In the genomic region with DNA sequence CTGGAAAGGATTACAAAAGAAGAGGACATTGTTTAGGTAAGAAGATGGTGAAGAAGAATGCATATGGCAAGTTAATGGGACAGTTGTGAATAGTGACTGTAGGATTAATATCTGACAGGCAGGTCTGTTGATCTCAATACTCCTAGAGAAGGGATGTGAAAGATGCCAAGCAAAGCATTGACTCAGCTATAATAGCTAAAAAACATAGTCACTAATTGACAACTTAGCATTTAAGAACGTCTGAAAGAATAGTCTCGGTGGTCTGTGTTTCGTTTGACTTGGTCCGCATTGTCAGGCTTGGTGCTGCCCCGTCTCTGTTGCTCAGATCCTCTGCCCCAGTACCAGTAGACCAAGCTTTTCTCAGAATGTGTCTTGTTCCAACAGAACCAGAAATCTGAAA, we compare ENCODE assay signal across 24 cellular contexts.
DNase-seq lines count a peak whose midpoint lies in the region; ATAC-seq, FAIRE-seq and TF ChIP-seq lines count a peak whose summit lies in the region.
"Had no signal": no experiment of that assay in that cellular context is flagged by ENCODE, and none has a peak within 500 bp of the region (broad histone marks: within the 10 kb centered on the region; RNA-seq: fewer than 3 reads in every experiment).

No MANE protein-coding gene starts in this region.

- FAIRE-seq in HTR-8/SVneo (lab: Jason Lieb, UNC), result peak; percentile 55
- FAIRE-seq: A204.1, D721Med, GM12878, GM19239 had no signal

- H3K27me3 Mint-ChIP-seq in activated T-helper 1 cell treated with anti-CD3 and anti-CD28 coated beads, Interleukin-12 subunit alpha, Interleukin-12 subunit beta, Interleukin-2, Interleukin-4 antibody, amounts not matched to agents 30 ng/mL and 10 ng/mL and 1 ng/mL, durations not matched to agents 14 hours and 24 hours and 36 hours (ENCODE audit: insufficient read depth), result no peaks in the 10 kb centered on the region
- no peaks in the 10 kb centered on the region for H3K27me3 Mint-ChIP-seq in memory B cell
- H3K27me3 Mint-ChIP-seq in natural killer cell treated with Interleukin-12 subunit alpha and Interleukin-12 subunit beta and Interleukin-15 and Interleukin-18, amount 100 ng/mL, for 72 hours, result no peaks in the 10 kb centered on the region
- H3K27me3 Mint-ChIP-seq: B cell; CD4-positive, alpha-beta T cell had no signal

- peak overlapping the region; percentile 26 for H3K27ac Mint-ChIP-seq in activated T-helper 1 cell treated with anti-CD3 and anti-CD28 coated beads, Interleukin-12 subunit alpha, Interleukin-12 subunit beta, Interleukin-2, Interleukin-4 antibody, amounts not matched to agents 30 ng/mL and 10 ng/mL and 1 ng/mL, durations not matched to agents 14 hours and 24 hours and 36 hours
- peak overlapping the region; percentile 17 for H3K27ac Mint-ChIP-seq in memory B cell
- H3K27ac Mint-ChIP-seq in natural killer cell treated with Interleukin-12 subunit alpha and Interleukin-12 subunit beta and Interleukin-15 and Interleukin-18, amount 100 ng/mL, for 72 hours, result no peak overlapping the region
- H3K27ac Mint-ChIP-seq: B cell; CD4-positive, alpha-beta T cell; CD8-positive, alpha-beta T cell had no signal

- H3K4me3 ChIP-seq in A673 (ENCODE audit: low read depth, low read length, poor library complexity, severe bottlenecking), result no peak overlapping the region
- H3K4me3 ChIP-seq: BLaER1 treated with 17β-estradiol and CSF1 and Interleukin-3, amounts not matched to agents 10 nM and 100 nM; GM12878 had no signal

- DNase-seq in HTR-8/SVneo (ENCODE audit: insufficient read length, low spot score) (no peak), memory B cell (ENCODE audit: low spot score in 2 of 2) (no peak), A673 (ENCODE audit: low spot score) (no peak)
- no peak for DNase-seq in activated T-helper 1 cell treated with anti-CD3 and anti-CD28 coated beads, Interleukin-12 subunit alpha, Interleukin-12 subunit beta, Interleukin-2, Interleukin-4 antibody, amounts not matched to agents 30 ng/mL and 10 ng/mL and 1 ng/mL, durations not matched to agents 14 hours and 24 hours and 36 hours (ENCODE audit: low spot score)
- no peak for DNase-seq in natural killer cell treated with Interleukin-12 subunit alpha and Interleukin-12 subunit beta and Interleukin-15 and Interleukin-18, amount 100 ng/mL, for 72 hours (ENCODE audit: low spot score)
- DNase-seq in activated CD4-positive, alpha-beta T cell treated with anti-CD3 and anti-CD28 coated beads for 48 hours, result no peak
- no peak for DNase-seq in stimulated activated CD4-positive, alpha-beta T cell treated with anti-CD3 and anti-CD28 coated beads, Interleukin-2, amount 100 ng/mL, for 24 hours
- DNase-seq: 8988T; AML-193; Caco-2; Calu3; CD4-positive, alpha-beta T cell; CD8-positive, alpha-beta T cell; DND-41; EL; GDM1 had no signal

- no TSS peak for BruUV-seq in A673 (replicated peaks; lab: Mats Ljungman, UMichigan)

- no peaks in the 10 kb centered on the region for H3K4me1 ChIP-seq in A673 (ENCODE audit: insufficient read depth, low read length, poor library complexity, severe bottlenecking)
- H3K4me1 ChIP-seq: Caco-2 had no signal

- peaks cover 21% of the 10 kb centered on the region for H3K36me3 Mint-ChIP-seq in activated T-helper 1 cell treated with anti-CD3 and anti-CD28 coated beads, Interleukin-12 subunit alpha, Interleukin-12 subunit beta, Interleukin-2, Interleukin-4 antibody, amounts not matched to agents 30 ng/mL and 10 ng/mL and 1 ng/mL, durations not matched to agents 14 hours and 24 hours and 36 hours (ENCODE audit: low read depth)
- peaks cover 4% of the 10 kb centered on the region for H3K36me3 Mint-ChIP-seq in memory B cell
- H3K36me3 Mint-ChIP-seq in natural killer cell treated with Interleukin-12 subunit alpha and Interleukin-12 subunit beta and Interleukin-15 and Interleukin-18, amount 100 ng/mL, for 72 hours, result no peaks in the 10 kb centered on the region

- no peak for ATAC-seq in SK-N-SH treated with all-trans-retinoic acid at 6 μM for 48 hours
- ATAC-seq in memory B cell (ENCODE audit: low read depth), result no peak
- ATAC-seq in natural killer cell treated with Interleukin-12 subunit alpha and Interleukin-12 subunit beta and Interleukin-15 and Interleukin-18, amount 100 ng/mL, for 72 hours, result no peak
- ATAC-seq: CD8-positive, alpha-beta T cell; GM12878 had no signal

- H3K36me3 ChIP-seq in A673 (ENCODE audit: insufficient read depth, low read length, poor library complexity, severe bottlenecking), result no peaks in the 10 kb centered on the region

- H3K4me3 Mint-ChIP-seq in activated T-helper 1 cell treated with anti-CD3 and anti-CD28 coated beads, Interleukin-12 subunit alpha, Interleukin-12 subunit beta, Interleukin-2, Interleukin-4 antibody, amounts not matched to agents 30 ng/mL and 10 ng/mL and 1 ng/mL, durations not matched to agents 14 hours and 24 hours and 36 hours, result no peak overlapping the region
- no peak overlapping the region for H3K4me3 Mint-ChIP-seq in memory B cell
- H3K4me3 Mint-ChIP-seq in natural killer cell treated with Interleukin-12 subunit alpha and Interleukin-12 subunit beta and Interleukin-15 and Interleukin-18, amount 100 ng/mL, for 72 hours, result no peak overlapping the region
- H3K4me3 Mint-ChIP-seq: B cell; CD4-positive, alpha-beta T cell; CD8-positive, alpha-beta T cell had no signal

- H3K9me3 Mint-ChIP-seq in activated T-helper 1 cell treated with anti-CD3 and anti-CD28 coated beads, Interleukin-12 subunit alpha, Interleukin-12 subunit beta, Interleukin-2, Interleukin-4 antibody, amounts not matched to agents 30 ng/mL and 10 ng/mL and 1 ng/mL, durations not matched to agents 14 hours and 24 hours and 36 hours, result no peaks in the 10 kb centered on the region
- H3K9me3 Mint-ChIP-seq in memory B cell, result no peaks in the 10 kb centered on the region
- H3K9me3 Mint-ChIP-seq in natural killer cell treated with Interleukin-12 subunit alpha and Interleukin-12 subunit beta and Interleukin-15 and Interleukin-18, amount 100 ng/mL, for 72 hours, result no peaks in the 10 kb centered on the region
- H3K9me3 Mint-ChIP-seq: CD4-positive, alpha-beta T cell; CD8-positive, alpha-beta T cell had no signal

- no peaks in the 10 kb centered on the region for H3K27me3 ChIP-seq in A673 (replicated peaks; ENCODE audit: insufficient read depth, low read depth, low read length, poor library complexity)
- H3K27me3 ChIP-seq: BLaER1 treated with 17β-estradiol and CSF1 and Interleukin-3, amounts not matched to agents 10 nM and 100 nM had no signal

- POLR2A ChIA-PET in A673 (lab: Charles Lee; ENCODE audit: low non-redundant PET), result no interaction called here

- H3K9me3 ChIP-seq in A673 (ENCODE audit: low read depth, low read length, poor library complexity, severe bottlenecking), result no peaks in the 10 kb centered on the region
- H3K9me3 ChIP-seq: BLaER1 treated with 17β-estradiol and CSF1 and Interleukin-3, amounts not matched to agents 10 nM and 100 nM; Caco-2 had no signal

- H3K4me1 Mint-ChIP-seq in activated T-helper 1 cell treated with anti-CD3 and anti-CD28 coated beads, Interleukin-12 subunit alpha, Interleukin-12 subunit beta, Interleukin-2, Interleukin-4 antibody, amounts not matched to agents 30 ng/mL and 10 ng/mL and 1 ng/mL, durations not matched to agents 14 hours and 24 hours and 36 hours (ENCODE audit: low read depth), result peaks cover 52% of the 10 kb centered on the region
- H3K4me1 Mint-ChIP-seq in memory B cell, result peaks cover 29% of the 10 kb centered on the region
- peaks cover 13 to 20% of the 10 kb centered on the region in 2 donors for H3K4me1 Mint-ChIP-seq in natural killer cell treated with Interleukin-12 subunit alpha and Interleukin-12 subunit beta and Interleukin-15 and Interleukin-18, amount 100 ng/mL, for 72 hours (ENCODE audit: low read depth in 2 of 2)

- H3K27ac ChIP-seq in A673 (ENCODE audit: low read depth, low read length, poor library complexity, severe bottlenecking), result no peak overlapping the region
- H3K27ac ChIP-seq: BLaER1 treated with 17β-estradiol and CSF1 and Interleukin-3, amounts not matched to agents 10 nM and 100 nM; C4-2B had no signal

- intact Hi-C loops in activated T-helper 1 cell treated with anti-CD3 and anti-CD28 coated beads, Interleukin-12 subunit alpha, Interleukin-12 subunit beta, Interleukin-2, Interleukin-4 antibody, amounts not matched to agents 30 ng/mL and 10 ng/mL and 1 ng/mL, durations not matched to agents 14 hours and 24 hours and 36 hours (cut with micrococcal nuclease), result no loop called here
- intact Hi-C loops in A673 (cut with micrococcal nuclease; ENCODE audit: unreplicated experiment), result no loop called here

- TF ChIP-seq CTCF in A673 (conservative IDR thresholded peaks at IDR 0.05; ENCODE audit: low read depth, low read length), result no peak

- CTCF ChIA-PET in A673 (lab: Charles Lee), result interaction anchor here (0.5 kb wide), 1 partner anchor 259 kb away, joined by 3 read pairs; no protein-coding TSS in a partner anchor

TF ChIP-seq in SK-N-SH treated with all-trans-retinoic acid at 6 μM for 48 hours, 23 proteins besides CTCF, POLR2A, EP300 and RAD21:
- TF ChIP-seq, protein P1, sequence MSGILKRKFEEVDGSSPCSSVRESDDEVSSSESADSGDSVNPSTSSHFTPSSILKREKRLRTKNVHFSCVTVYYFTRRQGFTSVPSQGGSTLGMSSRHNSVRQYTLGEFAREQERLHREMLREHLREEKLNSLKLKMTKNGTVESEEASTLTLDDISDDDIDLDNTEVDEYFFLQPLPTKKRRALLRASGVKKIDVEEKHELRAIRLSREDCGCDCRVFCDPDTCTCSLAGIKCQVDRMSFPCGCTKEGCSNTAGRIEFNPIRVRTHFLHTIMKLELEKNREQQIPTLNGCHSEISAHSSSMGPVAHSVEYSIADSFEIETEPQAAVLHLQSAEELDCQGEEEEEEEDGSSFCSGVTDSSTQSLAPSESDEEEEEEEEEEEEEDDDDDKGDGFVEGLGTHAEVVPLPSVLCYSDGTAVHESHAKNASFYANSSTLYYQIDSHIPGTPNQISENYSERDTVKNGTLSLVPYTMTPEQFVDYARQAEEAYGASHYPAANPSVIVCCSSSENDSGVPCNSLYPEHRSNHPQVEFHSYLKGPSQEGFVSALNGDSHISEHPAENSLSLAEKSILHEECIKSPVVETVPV (CRISPR knock-in tag; IDR thresholded peaks at IDR 0.05), result no peak
- peak; percentile 91 for TF ChIP-seq ISL1 (CRISPR knock-in tag; IDR thresholded peaks at IDR 0.05)

Comparison
In these comparisons a context has a peak if more than half of its experiments do, and no peak if none do; other contexts are left out.
1. H3K27ac Mint-ChIP-seq: peak in activated T-helper 1 cell treated with anti-CD3 and anti-CD28 coated beads, Interleukin-12 subunit alpha, Interleukin-12 subunit beta, Interleukin-2, Interleukin-4 antibody, amounts not matched to agents 30 ng/mL and 10 ng/mL and 1 ng/mL, durations not matched to agents 14 hours and 24 hours and 36 hours (single experiment) and memory B cell (single experiment); none in natural killer cell treated with Interleukin-12 subunit alpha and Interleukin-12 subunit beta and Interleukin-15 and Interleukin-18, amount 100 ng/mL, for 72 hours (0 of 2).